In genomic region chr1:77544845-77545244, GRCh38 we compare ENCODE assay signal across 1 cellular context.
TF ChIP-seq lines count a peak whose summit lies in the region.

No MANE protein-coding gene starts in this region.

TF ChIP-seq in K562, 482 proteins besides CTCF, POLR2A, EP300 and RAD21 (continued from another document):
- no peak for TF ChIP-seq ZNF280A (IDR thresholded peaks at IDR 0.05; ENCODE audit: low read depth, partially characterized antibody)
- no peak for TF ChIP-seq MXI1 (IDR thresholded peaks at IDR 0.05; ENCODE audit: low read depth, low read length)
- TF ChIP-seq HMG20B (CRISPR knock-in tag; IDR thresholded peaks at IDR 0.05), result no peak
- TF ChIP-seq ZNF740 (CRISPR knock-in tag; IDR thresholded peaks at IDR 0.05), result no peak
- TF ChIP-seq ZNF740 (tag; IDR thresholded peaks at IDR 0.05), result no peak
- TF ChIP-seq ELF2 (CRISPR knock-in tag; IDR thresholded peaks at IDR 0.05), result no peak
- TF ChIP-seq SMAD4 (CRISPR knock-in tag; conservative IDR thresholded peaks at IDR 0.05), result no peak
- no peak for TF ChIP-seq SMARCC2 (IDR thresholded peaks at IDR 0.05; ENCODE audit: low read depth)
- TF ChIP-seq KDM1A (IDR thresholded peaks at IDR 0.05), result no peak
- TF ChIP-seq CBFB (CRISPR knock-in tag; IDR thresholded peaks at IDR 0.05), result no peak
- no peak for TF ChIP-seq IRF1 (CRISPR knock-in tag; IDR thresholded peaks at IDR 0.05; ENCODE audit: borderline replicate concordance)
- TF ChIP-seq CHCHD3 (CRISPR knock-in tag; IDR thresholded peaks at IDR 0.05), result no peak
- TF ChIP-seq ZNF134 (CRISPR knock-in tag; conservative IDR thresholded peaks at IDR 0.05), result no peak
- TF ChIP-seq GTF2E2 (tag; IDR thresholded peaks at IDR 0.05), result no peak
- TF ChIP-seq MAFK (IDR thresholded peaks at IDR 0.05; ENCODE audit: low read length), result no peak
- no peak for TF ChIP-seq IRF9 (tag; IDR thresholded peaks at IDR 0.05)
- no peak for TF ChIP-seq MEF2A (IDR thresholded peaks at IDR 0.05; ENCODE audit: control insufficient read depth, low read depth, low read length)
- no peak for TF ChIP-seq RBFOX2 (IDR thresholded peaks at IDR 0.05; ENCODE audit: low read depth, low read length)
- TF ChIP-seq NFE2L1 (tag; IDR thresholded peaks at IDR 0.05; ENCODE audit: borderline replicate concordance, low read depth), result no peak
